In genomic region chr14:54339771-54340170, GRCh38 we compare ENCODE assay signal across 1 cellular context.
TF ChIP-seq lines count a peak whose summit lies in the region.

No MANE protein-coding gene starts in this region.

TF ChIP-seq in GM23338, 12 proteins besides CTCF, POLR2A, EP300 and RAD21 (continued from another document):
- no peak for TF ChIP-seq ETS1 (IDR thresholded peaks at IDR 0.05)
- no peak for TF ChIP-seq JUNB (IDR thresholded peaks at IDR 0.05; ENCODE audit: unreplicated experiment)
- no peak; the same call in 1 of the 2 replicates for TF ChIP-seq NANOG (IDR thresholded peaks at IDR 0.05; ENCODE audit: borderline replicate concordance)
- no peak for TF ChIP-seq EZH2 (IDR thresholded peaks at IDR 0.05; ENCODE audit: low read depth, unreplicated experiment)
- TF ChIP-seq STAT1 (IDR thresholded peaks at IDR 0.05; ENCODE audit: unreplicated experiment) = no peak
- no peak for TF ChIP-seq CREB1 (CRISPR knock-in tag; IDR thresholded peaks at IDR 0.05; ENCODE audit: low read depth)
- TF ChIP-seq ZNF462 (CRISPR knock-in tag; IDR thresholded peaks at IDR 0.05) = no peak
